In genomic region chr19:2495651-2496316, GRCh38 we compare ENCODE assay signal across 9 cellular contexts. TPM values are rescaled to one million over a fixed set of nuclear protein-coding genes. Genes with fewer than 3 reads are reported as not detected.
A peak's percentile ranks its signal among the peaks of the same experiment; 100 is the strongest.
DNase-seq lines count a peak whose midpoint lies in the region; ATAC-seq and TF ChIP-seq lines count a peak whose summit lies in the region.
"Had no signal": no experiment of that assay in that cellular context is flagged by ENCODE, and none has a peak within 500 bp of the region (broad histone marks: within the 10 kb centered on the region; RNA-seq: fewer than 3 reads in every experiment).

No MANE protein-coding gene starts in this region.

- no peaks in the 10 kb centered on the region for H3K9me3 ChIP-seq in left ventricle myocardium inferior (replicated peaks)

- H3K27me3 Mint-ChIP-seq in activated CD4-positive, alpha-beta memory T cell treated with anti-CD3 and anti-CD28 coated beads for 36 hours, result peaks cover 22% of the 10 kb centered on the region

- intact Hi-C loops in activated CD4-positive, alpha-beta memory T cell treated with anti-CD3 and anti-CD28 coated beads for 36 hours (cut with micrococcal nuclease), result no loop called here
- intact Hi-C loops in left ventricle myocardium inferior (cut with micrococcal nuclease) (no loop called here), sciatic nerve (cut with DNase I) (no loop called here)

- POLR2A ChIA-PET in activated CD4-positive, alpha-beta memory T cell treated with anti-CD3 and anti-CD28 coated beads for 36 hours (lab: Charles Lee), result interaction anchor here (2.8 kb wide), 1 partner anchor 19 kb away, joined by 21 read pairs; the partner anchor contains the start of gene GADD45B

- no peak overlapping the region for H3K27ac Mint-ChIP-seq in activated CD4-positive, alpha-beta memory T cell treated with anti-CD3 and anti-CD28 coated beads for 36 hours

- H3K36me3 ChIP-seq in left ventricle myocardium inferior, result no peaks in the 10 kb centered on the region

- peak overlapping the region; percentile 23 for H3K4me3 Mint-ChIP-seq in activated CD4-positive, alpha-beta memory T cell treated with anti-CD3 and anti-CD28 coated beads for 36 hours

- CTCF ChIA-PET in activated CD4-positive, alpha-beta memory T cell treated with anti-CD3 and anti-CD28 coated beads for 36 hours (lab: Charles Lee), result no interaction called here

- no peaks in the 10 kb centered on the region for H3K36me3 Mint-ChIP-seq in activated CD4-positive, alpha-beta memory T cell treated with anti-CD3 and anti-CD28 coated beads for 36 hours

- no peaks in the 10 kb centered on the region for H3K9me3 Mint-ChIP-seq in activated CD4-positive, alpha-beta memory T cell treated with anti-CD3 and anti-CD28 coated beads for 36 hours

- no peak for TF ChIP-seq CTCF in left ventricle myocardium inferior (IDR thresholded peaks at IDR 0.05; ENCODE audit: borderline replicate concordance)

- peak; percentile 49 for ATAC-seq in sciatic nerve
- no peak for ATAC-seq in GM18867 (IDR thresholded peaks at IDR 0.05; ENCODE audit: unreplicated experiment)
- ATAC-seq in HG03196 (IDR thresholded peaks at IDR 0.05; ENCODE audit: unreplicated experiment), result no peak
- ATAC-seq in HG02798 (IDR thresholded peaks at IDR 0.05; ENCODE audit: poor library complexity, unreplicated experiment), result no peak

- peak overlapping the region; percentile 74 for H3K4me3 ChIP-seq in left ventricle myocardium inferior

- peak; percentile 32 for DNase-seq in EL
- DNase-seq in activated CD4-positive, alpha-beta memory T cell treated with anti-CD3 and anti-CD28 coated beads for 36 hours, result no peak
- no peak for DNase-seq in left ventricle myocardium inferior
- peak; percentile 70 for DNase-seq in sciatic nerve (ENCODE audit: low spot score)
- no peak for DNase-seq in stimulated activated naive CD4-positive, alpha-beta T cell treated with Interleukin-2 at 50 U/mL for 16 hours (lab: John Stamatoyannopoulos, UW)
- DNase-seq: NCI-H1092 treated with DMSO at 0.1 percent for 48 hours had no signal

- H3K27me3 ChIP-seq in left ventricle myocardium inferior (ENCODE audit: low read depth), result no peaks in the 10 kb centered on the region

- H3K27ac ChIP-seq in left ventricle myocardium inferior (replicated peaks), result peak overlapping the region; percentile 96

- peaks cover 17% of the 10 kb centered on the region for H3K4me1 Mint-ChIP-seq in activated CD4-positive, alpha-beta memory T cell treated with anti-CD3 and anti-CD28 coated beads for 36 hours (ENCODE audit: low read depth)

- H3K4me1 ChIP-seq in left ventricle myocardium inferior, result peaks cover 37% of the 10 kb centered on the region

RNA-seq across cellular contexts. Expression of gene GADD45B, which starts 19.9 kb away (rescaled TPM):
- total RNA-seq in activated CD4-positive, alpha-beta memory T cell treated with anti-CD3 and anti-CD28 coated beads for 36 hours, result 10 to 100 TPM; 34.5 to 38.1 TPM
- total RNA-seq in left ventricle myocardium inferior, result 34.3 TPM
- total RNA-seq in sciatic nerve, result 136 TPM

RNA-seq across cellular contexts. Expression of gene LMNB2, which starts 39.0 kb away (rescaled TPM):
- 100 to 1,000 TPM; 100 to 104 TPM for total RNA-seq in activated CD4-positive, alpha-beta memory T cell treated with anti-CD3 and anti-CD28 coated beads for 36 hours
- total RNA-seq in left ventricle myocardium inferior (11.0 TPM), sciatic nerve (16.3 TPM)

Comparison
In these comparisons a context has a peak if more than half of its experiments do, and no peak if none do; other contexts are left out.
1. DNase-seq: peak in EL (single experiment) and sciatic nerve (single experiment); none in activated CD4-positive, alpha-beta memory T cell treated with anti-CD3 and anti-CD28 coated beads for 36 hours (single experiment), left ventricle myocardium inferior (single experiment) and stimulated activated naive CD4-positive, alpha-beta T cell treated with Interleukin-2 at 50 U/mL for 16 hours (single experiment).